ENCODE assay signal across 11 cellular contexts in the genomic region with DNA sequence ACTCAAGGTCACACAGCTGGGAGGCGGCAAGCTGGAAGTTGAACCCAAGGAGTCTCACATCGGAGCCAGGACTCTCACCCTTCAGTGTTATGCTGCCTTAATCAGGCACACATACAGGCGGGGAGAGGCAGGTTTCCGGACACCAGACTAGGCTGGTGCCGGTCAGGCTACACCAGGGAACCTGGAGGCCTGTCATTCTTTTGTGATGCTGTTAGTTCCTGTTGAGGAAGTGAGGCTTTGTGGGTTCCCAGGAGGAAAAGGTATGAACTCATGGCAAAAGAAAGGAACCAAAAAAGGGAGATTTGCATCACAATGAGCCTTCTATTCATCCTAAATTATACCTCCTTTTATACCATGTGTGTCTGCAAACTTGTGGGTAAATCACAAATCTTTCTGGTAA.
A peak's percentile ranks its signal among the peaks of the same experiment; 100 is the strongest.
DNase-seq lines count a peak whose midpoint lies in the region; FAIRE-seq and TF ChIP-seq lines count a peak whose summit lies in the region.
"Had no signal": no experiment of that assay in that cellular context is flagged by ENCODE, and none has a peak within 500 bp of the region (broad histone marks: within the 10 kb centered on the region; RNA-seq: fewer than 3 reads in every experiment).

No MANE protein-coding gene starts in this region.

- peaks cover 43 to 93% (median 84%) of the 10 kb centered on the region in 10 experiments for H3K4me1 ChIP-seq in BLaER1 treated with 17β-estradiol and CSF1 and Interleukin-3, amounts not matched to agents 10 nM and 100 nM
- H3K4me1 ChIP-seq in esophagus squamous epithelium = peaks cover 16 to 68% (median 28%) of the 10 kb centered on the region in 3 donors

- H4K20me1 ChIP-seq in BLaER1 treated with 17β-estradiol and CSF1 and Interleukin-3, amounts not matched to agents 10 nM and 100 nM = peaks cover 0 to 71% (median 10%) of the 10 kb centered on the region in 11 experiments; a peak in 11 of 22 replicates

- H3K4me1 Mint-ChIP-seq in nephron progenitor cell = peaks cover 44% of the 10 kb centered on the region

- 75 to 100% methylated on average over 2 to 4 of the region's 5 CpGs for WGBS in esophagus squamous epithelium, 2 donors

- TF ChIP-seq CTCF in esophagus squamous epithelium (IDR thresholded peaks at IDR 0.05) (no peak), nephron progenitor cell (IDR thresholded peaks at IDR 0.05) (no peak)

- peaks cover 0 to 33% (median 17%) of the 10 kb centered on the region in 11 experiments; a peak in 13 of 22 replicates for H3K36me3 ChIP-seq in BLaER1 treated with 17β-estradiol and CSF1 and Interleukin-3, amounts not matched to agents 10 nM and 100 nM
- H3K36me3 ChIP-seq in esophagus squamous epithelium = peaks cover 0 to 13% (median 0%) of the 10 kb centered on the region in 3 donors

- no peaks in the 10 kb centered on the region for H3K9me3 ChIP-seq in BLaER1 treated with 17β-estradiol and CSF1 and Interleukin-3, amounts not matched to agents 10 nM and 100 nM (replicated peaks in 1 of 11)
- no peaks in the 10 kb centered on the region for H3K9me3 ChIP-seq in esophagus squamous epithelium

- in situ Hi-C loops in KBM-7 (cut with MboI; ENCODE audit: low pct_unique_long_range_greater_than_20kb, low sequenced_read_pairs) = no loop called here

- H3K36me3 Mint-ChIP-seq in nephron progenitor cell (ENCODE audit: low read depth) = peaks cover 20% of the 10 kb centered on the region

- FAIRE-seq in RCC 7860 (lab: Jason Lieb, UNC) = no peak

- H3K9me3 Mint-ChIP-seq in nephron progenitor cell = no peaks in the 10 kb centered on the region
- H3K9me3 Mint-ChIP-seq: central memory CD8-positive, alpha-beta T cell had no signal

- H3K27ac ChIP-seq in BLaER1 treated with 17β-estradiol and CSF1 and Interleukin-3, amounts not matched to agents 10 nM and 100 nM = peak overlapping the region in 4 of 11 experiments; percentile 6 to 15 (median 10); a peak in 1 of 22 replicates
- peak overlapping the region; percentile 2 to 68 (median 46) for H3K27ac ChIP-seq in esophagus squamous epithelium

- H3K27me3 ChIP-seq in BLaER1 treated with 17β-estradiol and CSF1 and Interleukin-3, amounts not matched to agents 10 nM and 100 nM = no peaks in the 10 kb centered on the region
- H3K27me3 ChIP-seq in esophagus squamous epithelium = no peaks in the 10 kb centered on the region

- H3K9ac ChIP-seq in BLaER1 treated with 17β-estradiol and CSF1 and Interleukin-3, amounts not matched to agents 10 nM and 100 nM = no peak overlapping the region

- DNase-seq in RCC 7860 (ENCODE audit: low spot score) (peak; percentile 59), esophagus squamous epithelium (lab: John Stamatoyannopoulos, UW) (no peak), nephron progenitor cell (no peak), superior temporal gyrus (ENCODE audit: extremely low spot score) (no peak), KBM-7 (no peak), globus pallidus (ENCODE audit: low spot score) (no peak), NOMO-1 treated with DMSO at 0.1 percent for 48 hours (lab: John Stamatoyannopoulos, UW; ENCODE audit: unreplicated experiment) (no peak)
- DNase-seq: NCI-H2227 treated with DMSO at 0.1 percent for 48 hours, SHP77 had no signal

- no peak for TF ChIP-seq POLR2A in esophagus squamous epithelium (IDR thresholded peaks at IDR 0.05)

- H3K27me3 Mint-ChIP-seq in nephron progenitor cell (ENCODE audit: low read depth, poor library complexity) = peaks cover 3% of the 10 kb centered on the region

- H3K27ac Mint-ChIP-seq in nephron progenitor cell = peak overlapping the region; percentile 86

- intact Hi-C loops in esophagus squamous epithelium (cut with DNase I) = no loop called here

- no peak overlapping the region for H3K4me3 ChIP-seq in BLaER1 treated with 17β-estradiol and CSF1 and Interleukin-3, amounts not matched to agents 10 nM and 100 nM
- no peak overlapping the region for H3K4me3 ChIP-seq in esophagus squamous epithelium

- no peak overlapping the region for H3K4me3 Mint-ChIP-seq in nephron progenitor cell
- H3K4me3 Mint-ChIP-seq: central memory CD8-positive, alpha-beta T cell had no signal

- H3K4me2 ChIP-seq in BLaER1 treated with 17β-estradiol and CSF1 and Interleukin-3, amounts not matched to agents 10 nM and 100 nM = peak overlapping the region; percentile 7 to 62 (median 46); a peak in 19 of 22 replicates
